Comparison of ENCODE assay signal across 7 cellular contexts in the genomic region with DNA sequence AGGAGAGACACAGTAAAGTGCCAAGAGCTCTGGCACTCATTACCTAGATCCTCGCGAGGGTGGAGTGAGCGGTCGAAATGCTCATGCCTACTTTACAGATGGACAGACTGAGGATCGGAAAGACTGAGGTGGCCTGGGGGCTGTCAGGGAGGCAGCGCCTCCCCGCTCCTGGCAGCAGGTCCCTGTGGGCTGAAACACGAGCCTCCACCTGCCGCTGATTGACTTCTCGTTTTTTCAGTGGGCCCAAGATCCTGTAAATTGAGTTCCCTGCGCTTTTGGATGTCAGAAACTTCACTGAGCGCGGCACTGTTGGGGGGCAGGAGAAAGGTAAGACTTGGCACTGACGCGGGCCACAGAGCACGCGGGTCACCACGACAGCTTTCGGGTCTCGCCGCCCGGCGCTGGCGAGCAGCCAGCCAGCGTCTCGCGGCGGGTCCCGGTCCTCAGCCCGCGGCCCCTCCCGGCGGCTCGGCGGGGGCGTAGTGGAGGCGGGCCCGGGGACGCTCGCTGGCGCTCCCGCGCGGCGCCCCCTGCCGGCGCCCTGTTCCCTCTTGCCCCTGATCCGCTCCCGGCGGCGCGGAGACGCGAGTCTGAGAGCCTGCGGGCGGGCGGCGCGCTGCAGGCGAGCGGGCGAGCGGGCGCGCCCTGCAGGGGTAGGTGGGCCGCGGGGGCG. TPM values are rescaled to one million over a fixed set of nuclear protein-coding genes. Genes with fewer than 3 reads are reported as not detected.
DNase-seq lines count a peak whose midpoint lies in the region; ATAC-seq and TF ChIP-seq lines count a peak whose summit lies in the region.

No MANE protein-coding gene starts in this region.

- in situ Hi-C loops in GM13976 (cut with MboI; ENCODE audit: low sequenced_read_pairs, unreplicated experiment) = no loop called here

- CTCF ChIA-PET in activated CD4-positive, alpha-beta T cell treated with anti-CD3 and anti-CD28 coated beads, Interleukin-2, amount 10 ng/mL, durations not matched to agents 7 days and 5 days (lab: Charles Lee) = no interaction called here

- H3K27ac Mint-ChIP-seq in activated CD4-positive, alpha-beta T cell treated with anti-CD3 and anti-CD28 coated beads, Interleukin-2, amount 10 ng/mL, durations not matched to agents 7 days and 5 days = peak overlapping the region; percentile 23

- H3K4me1 Mint-ChIP-seq in activated CD4-positive, alpha-beta T cell treated with anti-CD3 and anti-CD28 coated beads, Interleukin-2, amount 10 ng/mL, durations not matched to agents 7 days and 5 days = peaks cover 13% of the 10 kb centered on the region

- ATAC-seq in HG03095 (IDR thresholded peaks at IDR 0.05; ENCODE audit: unreplicated experiment) = peak; percentile 82

- TF ChIP-seq CTCF in GM13976 (IDR thresholded peaks at IDR 0.05; ENCODE audit: borderline replicate concordance, control extremely low read depth, extremely low read depth, insufficient read depth, missing control alignments) = peak; percentile 81

- peak; percentile 91 for DNase-seq in GM13976 (ENCODE audit: low spot score)
- peak; percentile 78 for DNase-seq in NCI-H226
- peak; percentile 70 for DNase-seq in activated CD4-positive, alpha-beta T cell treated with anti-CD3 and anti-CD28 coated beads, Interleukin-2, amount 10 ng/mL, durations not matched to agents 7 days and 5 days
- DNase-seq in dermis blood vessel endothelial cell = peak; percentile 68
- DNase-seq in medulla oblongata (ENCODE audit: extremely low spot score) = peak; percentile 69
- peak; percentile 50 to 76 (median 51) for DNase-seq in stimulated activated CD4-positive, alpha-beta T cell treated with anti-CD3 and anti-CD28 coated beads, TNF-alpha, amount 100 ng/mL, for 48 hours (ENCODE audit: low read depth in 3 of 3)

- peak overlapping the region; percentile 77 for H3K4me3 Mint-ChIP-seq in activated CD4-positive, alpha-beta T cell treated with anti-CD3 and anti-CD28 coated beads, Interleukin-2, amount 10 ng/mL, durations not matched to agents 7 days and 5 days

- no peaks in the 10 kb centered on the region for H3K9me3 Mint-ChIP-seq in activated CD4-positive, alpha-beta T cell treated with anti-CD3 and anti-CD28 coated beads, Interleukin-2, amount 10 ng/mL, durations not matched to agents 7 days and 5 days

- H3K27me3 Mint-ChIP-seq in activated CD4-positive, alpha-beta T cell treated with anti-CD3 and anti-CD28 coated beads, Interleukin-2, amount 10 ng/mL, durations not matched to agents 7 days and 5 days = peaks cover 67% of the 10 kb centered on the region

- POLR2A ChIA-PET in activated CD4-positive, alpha-beta T cell treated with anti-CD3 and anti-CD28 coated beads, Interleukin-2, amount 10 ng/mL, durations not matched to agents 7 days and 5 days (lab: Charles Lee) = no interaction called here

- no peaks in the 10 kb centered on the region for H3K36me3 Mint-ChIP-seq in activated CD4-positive, alpha-beta T cell treated with anti-CD3 and anti-CD28 coated beads, Interleukin-2, amount 10 ng/mL, durations not matched to agents 7 days and 5 days (ENCODE audit: low read depth)

RNA-seq across cellular contexts. Expression of gene SCN8A, which starts 0.6 kb away (rescaled TPM):
- total RNA-seq in activated CD4-positive, alpha-beta T cell treated with anti-CD3 and anti-CD28 coated beads, Interleukin-2, amount 10 ng/mL, durations not matched to agents 7 days and 5 days = under 1 TPM; 0.52 to 0.67 TPM
- total RNA-seq in dermis blood vessel endothelial cell = 0.42 and 1.5 TPM in 2 replicates

Comparison
In these comparisons a context has a peak if more than half of its experiments do, and no peak if none do; other contexts are left out.
1. Peak in every context shown above with its lines: DNase-seq and ATAC-seq.